16 cellular contexts compared by ENCODE assay signal in the genomic region with DNA sequence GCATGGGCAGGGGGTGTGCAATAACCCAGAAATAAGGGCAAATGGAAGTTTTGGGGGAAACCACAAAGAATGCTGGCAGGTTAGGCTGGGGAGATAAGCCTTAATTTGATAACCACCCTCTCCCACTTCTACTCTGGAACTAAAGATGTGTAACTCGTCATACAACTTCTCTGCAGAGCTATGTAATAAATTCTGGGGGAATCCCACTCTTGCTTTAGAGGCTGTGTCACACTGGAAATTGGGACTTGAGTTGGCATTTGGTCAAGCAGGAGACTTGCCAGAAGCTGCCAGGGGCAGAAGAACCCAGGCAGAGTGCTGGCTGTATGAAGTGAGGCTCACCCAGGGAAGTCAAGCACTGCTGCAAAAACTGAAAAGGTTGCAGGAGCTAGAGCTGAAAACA.
A peak's percentile ranks its signal among the peaks of the same experiment; 100 is the strongest.
DNase-seq lines count a peak whose midpoint lies in the region; ATAC-seq and TF ChIP-seq lines count a peak whose summit lies in the region.
"Had no signal": no experiment of that assay in that cellular context is flagged by ENCODE, and none has a peak within 500 bp of the region (broad histone marks: within the 10 kb centered on the region; RNA-seq: fewer than 3 reads in every experiment).

No MANE protein-coding gene starts in this region.

- ATAC-seq in GM21737 (IDR thresholded peaks at IDR 0.05; ENCODE audit: unreplicated experiment) (no peak), GM18867 (IDR thresholded peaks at IDR 0.05; ENCODE audit: unreplicated experiment) (no peak)
- ATAC-seq: Panc1 had no signal

- TF ChIP-seq CTCF in epithelial cell of esophagus (IDR thresholded peaks at IDR 0.05; ENCODE audit: insufficient read depth, low read depth, low read length, missing control alignments), result no peak

- DNase-seq in NCI-H226 (peak; percentile 19), OCI-M1 (lab: John Stamatoyannopoulos, UW) (peak; percentile 26), epithelial cell of esophagus (ENCODE audit: low read depth) (peak; percentile 58), medulla oblongata (ENCODE audit: extremely low spot score) (peak; percentile 44)
- no peak for DNase-seq in activated CD4-positive, alpha-beta T cell treated with anti-CD3 and anti-CD28 coated beads for 1 hour
- DNase-seq: DMS153, HCEC 1CT, Kasumi-1, NCI-H1105, NCI-H1694, NCI-H2107, NCI-H2227 treated with DMSO at 0.1 percent for 48 hours, NCI-H774 had no signal

- H3K4me3 ChIP-seq in epithelial cell of esophagus (ENCODE audit: low read length), result no peak overlapping the region
